24 cellular contexts compared by ENCODE assay signal in genomic region chr18:48167901-48168300, GRCh38.
DNase-seq lines count a peak whose midpoint lies in the region; ATAC-seq and TF ChIP-seq lines count a peak whose summit lies in the region.
"Had no signal": no experiment of that assay in that cellular context is flagged by ENCODE, and none has a peak within 500 bp of the region (broad histone marks: within the 10 kb centered on the region; RNA-seq: fewer than 3 reads in every experiment).

No MANE protein-coding gene starts in this region.

- no peak for ATAC-seq in GM18868 (IDR thresholded peaks at IDR 0.05; ENCODE audit: unreplicated experiment)
- ATAC-seq: natural killer cell treated with Interleukin-12 subunit alpha and Interleukin-12 subunit beta and Interleukin-15 and Interleukin-18, amount 100 ng/mL, for 72 hours; stimulated activated naive B cell treated with anti-CD40 and anti-IgM and Interleukin-4, amounts not matched to agents 10 μg/mL and 1 μg/mL and 100 μg/mL, for 72 hours had no signal

- intact Hi-C loops in colonic mucosa (cut with DNase I) = no loop called here
- intact Hi-C loops in sigmoid colon (cut with DNase I) = no loop called here

- 12 to 68% methylated on average over 5 of the region's 5 CpGs for WGBS in sigmoid colon, 2 donors

- TF ChIP-seq POLR2A in Peyer's patch (IDR thresholded peaks at IDR 0.05) = peak in 1 of 2 donors; percentile 40
- TF ChIP-seq POLR2A in sigmoid colon (IDR thresholded peaks at IDR 0.05) = no peak

- H3K4me3 ChIP-seq in Peyer's patch = no peak overlapping the region
- H3K4me3 ChIP-seq in colonic mucosa = no peak overlapping the region
- no peak overlapping the region for H3K4me3 ChIP-seq in sigmoid colon
- H3K4me3 ChIP-seq: esophagus muscularis mucosa, lung, tibial artery had no signal

- TF ChIP-seq CTCF in Peyer's patch (IDR thresholded peaks at IDR 0.05) (no peak), colonic mucosa (IDR thresholded peaks at IDR 0.05) (no peak), sigmoid colon (IDR thresholded peaks at IDR 0.05) (no peak)

- peaks cover 0 to 48% (median 9%) of the 10 kb centered on the region in 4 donors for H3K4me1 ChIP-seq in Peyer's patch
- H3K4me1 ChIP-seq in colonic mucosa = no peaks in the 10 kb centered on the region
- H3K4me1 ChIP-seq in sigmoid colon = no peaks in the 10 kb centered on the region
- H3K4me1 ChIP-seq: tibial artery had no signal

- H3K9me3 ChIP-seq in Peyer's patch = no peaks in the 10 kb centered on the region
- no peaks in the 10 kb centered on the region for H3K9me3 ChIP-seq in colonic mucosa
- no peaks in the 10 kb centered on the region for H3K9me3 ChIP-seq in sigmoid colon
- H3K9me3 ChIP-seq: esophagus muscularis mucosa, tibial artery had no signal

- TF ChIP-seq EP300 in sigmoid colon (IDR thresholded peaks at IDR 0.05) = no peak

- DNase-seq in Peyer's patch (peak in 2 of 3 donors; percentile 93 to 94), colonic mucosa (peak; percentile 92), mesenteric fat pad (ENCODE audit: low spot score) (peak; percentile 76), sigmoid colon (peak; percentile 32), DMS 273 treated with DMSO at 0.1 percent for 48 hours (lab: John Stamatoyannopoulos, UW) (no peak), NCI-H1930 (lab: John Stamatoyannopoulos, UW) (no peak)
- no peak for DNase-seq in stimulated activated CD8-positive, alpha-beta memory T cell treated with anti-CD3 and anti-CD28 coated beads, Interleukin-4, amount 100 ng/mL, for 48 hours
- DNase-seq: activated CD8-positive, alpha-beta memory T cell treated with anti-CD3 and anti-CD28 coated beads, Interleukin-2, amount 50 U/mL, for 48 hours; activated effector memory CD4-positive, alpha-beta T cell treated with anti-CD3 and anti-CD28 coated beads, Interleukin-2, amount 50 U/mL, for 16 hours; amygdala; CD8-positive, alpha-beta memory T cell; cerebellar nuclear complex; effector memory CD4-positive, alpha-beta T cell; NCI-H2081 treated with DMSO at 0.1 percent for 48 hours; NCI-H446 treated with DMSO at 0.1 percent for 48 hours; NK-92 treated with Interleukin-12 subunit alpha and Interleukin-12 subunit beta, amount 100 ng/mL, for 24 hours; stimulated activated naive B cell treated with anti-CD40 and anti-IgM and Interleukin-4, amounts not matched to agents 10 μg/mL and 1 μg/mL and 100 μg/mL, for 72 hours had no signal

- no peaks in the 10 kb centered on the region for H3K36me3 ChIP-seq in Peyer's patch
- no peaks in the 10 kb centered on the region for H3K36me3 ChIP-seq in colonic mucosa
- H3K36me3 ChIP-seq in sigmoid colon = no peaks in the 10 kb centered on the region
- H3K36me3 ChIP-seq: esophagus muscularis mucosa, tibial artery had no signal

- H3K27ac ChIP-seq in Peyer's patch (peak overlapping the region in 3 of 4 donors; percentile 56 to 93 (median 82)), colonic mucosa (peak overlapping the region; percentile 65), sigmoid colon (peak overlapping the region in 1 of 4 donors; percentile 5)
- H3K27ac ChIP-seq: KMS-11, RWPE1, tibial artery had no signal

- H3K9ac ChIP-seq in colonic mucosa (ENCODE audit: low read depth in 2 of 2, low read length in 2 of 2) = peak overlapping the region in 1 of 2 donors; percentile 47
- H3K9ac ChIP-seq: KMS-11 had no signal

- H3K27me3 ChIP-seq in Peyer's patch (no peaks in the 10 kb centered on the region), colonic mucosa (no peaks in the 10 kb centered on the region), sigmoid colon (no peaks in the 10 kb centered on the region)
- H3K27me3 ChIP-seq: esophagus muscularis mucosa, tibial artery had no signal

Comparison
In these comparisons a context has a peak if more than half of its experiments do, and no peak if none do; other contexts are left out.
1. DNase-seq: peak in Peyer's patch (2 of 3), colonic mucosa (single experiment), mesenteric fat pad (single experiment) and sigmoid colon (single experiment); none in stimulated activated CD8-positive, alpha-beta memory T cell treated with anti-CD3 and anti-CD28 coated beads, Interleukin-4, amount 100 ng/mL, for 48 hours (single experiment), DMS 273 treated with DMSO at 0.1 percent for 48 hours (single experiment) and NCI-H1930 (0 of 2).